ENCODE assay signal across 8 cellular contexts in genomic region chrX:147917700-147918694, GRCh38. TPM values are rescaled to one million over a fixed set of nuclear protein-coding genes. Genes with fewer than 3 reads are reported as not detected.
A peak's percentile ranks its signal among the peaks of the same experiment; 100 is the strongest.
DNase-seq lines count a peak whose midpoint lies in the region; ATAC-seq and TF ChIP-seq lines count a peak whose summit lies in the region.

No MANE protein-coding gene starts in this region.

- no peaks in the 10 kb centered on the region for H3K27me3 Mint-ChIP-seq in activated CD4-positive, alpha-beta memory T cell treated with anti-CD3 and anti-CD28 coated beads for 36 hours
- H3K27me3 Mint-ChIP-seq in stimulated activated naive CD8-positive, alpha-beta T cell treated with anti-CD3 and anti-CD28 coated beads, Interleukin-15, Interleukin-2, amounts not matched to agents 100 ng/mL and 50 ng/mL, for 24 hours: no peaks in the 10 kb centered on the region

- peak overlapping the region; percentile 93 for H3K27ac Mint-ChIP-seq in activated CD4-positive, alpha-beta memory T cell treated with anti-CD3 and anti-CD28 coated beads for 36 hours
- peak overlapping the region; percentile 80 for H3K27ac Mint-ChIP-seq in stimulated activated naive CD8-positive, alpha-beta T cell treated with anti-CD3 and anti-CD28 coated beads, Interleukin-15, Interleukin-2, amounts not matched to agents 100 ng/mL and 50 ng/mL, for 24 hours

- peak overlapping the region; percentile 53 for H3K4me3 Mint-ChIP-seq in activated CD4-positive, alpha-beta memory T cell treated with anti-CD3 and anti-CD28 coated beads for 36 hours
- H3K4me3 Mint-ChIP-seq in stimulated activated naive CD8-positive, alpha-beta T cell treated with anti-CD3 and anti-CD28 coated beads, Interleukin-15, Interleukin-2, amounts not matched to agents 100 ng/mL and 50 ng/mL, for 24 hours: peak overlapping the region; percentile 57

- POLR2A ChIA-PET in activated CD4-positive, alpha-beta memory T cell treated with anti-CD3 and anti-CD28 coated beads for 36 hours (lab: Charles Lee): no interaction called here

- H3K9me3 ChIP-seq in stomach: no peaks in the 10 kb centered on the region

- no peak for TF ChIP-seq POLR2A in stomach (IDR thresholded peaks at IDR 0.05)

- no peaks in the 10 kb centered on the region for H3K27me3 ChIP-seq in stomach

- peaks cover 4 to 61% (median 13%) of the 10 kb centered on the region in 4 donors for H3K4me1 ChIP-seq in stomach

- TF ChIP-seq EP300 in stomach (IDR thresholded peaks at IDR 0.05): no peak

- H3K9me3 Mint-ChIP-seq in activated CD4-positive, alpha-beta memory T cell treated with anti-CD3 and anti-CD28 coated beads for 36 hours: no peaks in the 10 kb centered on the region
- H3K9me3 Mint-ChIP-seq in stimulated activated naive CD8-positive, alpha-beta T cell treated with anti-CD3 and anti-CD28 coated beads, Interleukin-15, Interleukin-2, amounts not matched to agents 100 ng/mL and 50 ng/mL, for 24 hours: no peaks in the 10 kb centered on the region

- ATAC-seq in HG03103 (IDR thresholded peaks at IDR 0.05; ENCODE audit: low read depth, unreplicated experiment): peak; percentile 92

- CTCF ChIA-PET in activated CD4-positive, alpha-beta memory T cell treated with anti-CD3 and anti-CD28 coated beads for 36 hours (lab: Charles Lee): no interaction called here

- H3K36me3 ChIP-seq in stomach: no peaks in the 10 kb centered on the region

- H3K27ac ChIP-seq in coronary artery (no peak overlapping the region), stomach (no peak overlapping the region)

- H3K4me3 ChIP-seq in coronary artery (no peak overlapping the region), stomach (no peak overlapping the region)

- no peaks in the 10 kb centered on the region for H3K36me3 Mint-ChIP-seq in activated CD4-positive, alpha-beta memory T cell treated with anti-CD3 and anti-CD28 coated beads for 36 hours
- H3K36me3 Mint-ChIP-seq in stimulated activated naive CD8-positive, alpha-beta T cell treated with anti-CD3 and anti-CD28 coated beads, Interleukin-15, Interleukin-2, amounts not matched to agents 100 ng/mL and 50 ng/mL, for 24 hours (ENCODE audit: low read depth): no peaks in the 10 kb centered on the region

- intact Hi-C loops in activated CD4-positive, alpha-beta memory T cell treated with anti-CD3 and anti-CD28 coated beads for 36 hours (cut with micrococcal nuclease): loop anchor here (5.0 to 10.0 kb wide), 2 partner anchors 464 to 1717 kb away; partner anchors contain the start of gene TMEM185A
- intact Hi-C loops in stomach (cut with DNase I; ENCODE audit: low total_unique reads): no loop called here
- intact Hi-C loops in posterior cingulate gyrus (cut with DNase I): no loop called here

- peak in 4 of 6 experiments; percentile 1 to 26 (median 20) for DNase-seq in stimulated activated naive CD4-positive, alpha-beta T cell (lab: John Stamatoyannopoulos, UW)
- no peak for DNase-seq in stimulated activated naive CD4-positive, alpha-beta T cell treated with Interleukin-2 at 50 U/mL for 16 hours (lab: John Stamatoyannopoulos, UW)
- DNase-seq in activated CD4-positive, alpha-beta memory T cell treated with anti-CD3 and anti-CD28 coated beads for 36 hours: peak; percentile 28
- DNase-seq in coronary artery (ENCODE audit: low spot score) (no peak), stomach (no peak), posterior cingulate gyrus (no peak)

- peaks cover 58% of the 10 kb centered on the region for H3K4me1 Mint-ChIP-seq in activated CD4-positive, alpha-beta memory T cell treated with anti-CD3 and anti-CD28 coated beads for 36 hours (ENCODE audit: low read depth)
- H3K4me1 Mint-ChIP-seq in stimulated activated naive CD8-positive, alpha-beta T cell treated with anti-CD3 and anti-CD28 coated beads, Interleukin-15, Interleukin-2, amounts not matched to agents 100 ng/mL and 50 ng/mL, for 24 hours (ENCODE audit: low read depth): peaks cover 77% of the 10 kb centered on the region

- TF ChIP-seq CTCF in coronary artery (IDR thresholded peaks at IDR 0.05): no peak
- TF ChIP-seq CTCF in stomach (IDR thresholded peaks at IDR 0.05): no peak

- WGBS in stomach, 5 donors: 48 to 71% (median 58%) methylated on average over 10 of the region's 10 CpGs

RNA-seq across cellular contexts. Expression of gene FMR1, which starts 6.3 kb away (rescaled TPM):
- total RNA-seq in activated CD4-positive, alpha-beta memory T cell treated with anti-CD3 and anti-CD28 coated beads for 36 hours: 10 to 100 TPM; 28.0 to 29.0 TPM
- total RNA-seq in stomach: 100 to 1,000 TPM in 1 of 5 donors, 10 to 100 TPM in 4; 18.7 to 175 (median 67.0) TPM
- 10 to 100 TPM; 11.9 to 15.9 (median 14.9) TPM for polyA plus RNA-seq in stomach

Comparison
In these comparisons a context has a peak if more than half of its experiments do, and no peak if none do; other contexts are left out.
1. DNase-seq: peak in stimulated activated naive CD4-positive, alpha-beta T cell (4 of 6) and activated CD4-positive, alpha-beta memory T cell treated with anti-CD3 and anti-CD28 coated beads for 36 hours (single experiment); none in stimulated activated naive CD4-positive, alpha-beta T cell treated with Interleukin-2 at 50 U/mL for 16 hours (single experiment), coronary artery (single experiment), stomach (single experiment) and posterior cingulate gyrus (0 of 10).